Comparison of ENCODE assay signal across 14 cellular contexts in the genomic region with DNA sequence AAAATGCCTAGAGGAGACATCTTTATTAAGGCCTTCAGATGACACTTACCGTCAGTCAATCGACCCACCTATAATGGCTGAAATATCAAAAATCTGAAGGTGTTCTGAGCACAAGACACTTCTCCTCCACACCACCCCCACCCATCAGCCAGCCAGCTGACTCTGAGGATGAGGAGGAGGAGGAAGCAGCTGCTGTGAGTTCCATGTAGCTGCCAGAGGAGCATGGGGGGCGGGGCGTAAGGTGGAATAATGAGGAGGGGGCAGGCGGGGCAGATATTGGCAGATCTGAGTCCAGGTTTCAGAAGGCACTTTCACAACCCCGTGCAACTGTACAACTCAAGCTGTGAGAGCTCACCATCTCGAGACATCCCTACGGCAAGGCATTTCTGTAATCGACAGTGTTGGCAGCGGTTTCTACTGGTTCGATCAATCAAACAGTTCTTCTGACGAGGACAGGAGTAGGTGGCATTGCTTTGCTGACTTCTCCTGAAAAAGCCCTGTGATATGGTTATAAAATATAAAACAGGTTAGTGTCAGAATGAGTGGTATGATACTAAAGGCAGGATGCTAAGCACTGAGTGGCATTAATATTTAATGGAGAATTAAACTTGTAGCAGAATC. TPM values are rescaled to one million over a fixed set of nuclear protein-coding genes. Genes with fewer than 3 reads are reported as not detected.
DNase-seq lines count a peak whose midpoint lies in the region; ATAC-seq and TF ChIP-seq lines count a peak whose summit lies in the region.
"Had no signal": no experiment of that assay in that cellular context is flagged by ENCODE, and none has a peak within 500 bp of the region (broad histone marks: within the 10 kb centered on the region; RNA-seq: fewer than 3 reads in every experiment).

No MANE protein-coding gene starts in this region.

- no peaks in the 10 kb centered on the region for H3K9me2 ChIP-seq in PC-3 (replicated peaks; ENCODE audit: low read length)

- H3K27me3 Mint-ChIP-seq in activated naive CD4-positive, alpha-beta T cell treated with anti-CD3 and anti-CD28 coated beads, Interleukin-2, amount 10 ng/mL, durations not matched to agents 7 days and 5 days: no peaks in the 10 kb centered on the region

- H3F3A ChIP-seq in PC-3 (ENCODE audit: low read length, unreplicated experiment): no peaks in the 10 kb centered on the region

- H3K27ac ChIP-seq in osteoblast (ENCODE audit: low read depth, low read length) (no peak overlapping the region), PC-3 (ENCODE audit: low read length) (no peak overlapping the region), suprapubic skin (no peak overlapping the region)
- H3K27ac ChIP-seq: BLaER1, GM23248 had no signal

- no peak for TF ChIP-seq POLR2A in suprapubic skin (IDR thresholded peaks at IDR 0.05)

- POLR2A ChIA-PET in PC-3 (lab: Charles Lee; ENCODE audit: unreplicated experiment): no interaction called here

- H3K4me1 ChIP-seq in osteoblast (ENCODE audit: insufficient read depth, low read length) (peaks cover 4% of the 10 kb centered on the region), PC-3 (ENCODE audit: insufficient read depth, low read length) (peaks cover 10% of the 10 kb centered on the region), suprapubic skin (peaks cover 11% of the 10 kb centered on the region)

- H2AFZ ChIP-seq in osteoblast (ENCODE audit: low read length) (no peak overlapping the region), PC-3 (ENCODE audit: low read length) (no peak overlapping the region)
- H2AFZ ChIP-seq: GM23248 had no signal

- no TSS peak for BruUV-seq in PC-3 (replicated peaks; lab: Mats Ljungman, UMichigan)

- peaks cover 23% of the 10 kb centered on the region for H3K4me1 Mint-ChIP-seq in activated naive CD4-positive, alpha-beta T cell treated with anti-CD3 and anti-CD28 coated beads, Interleukin-2, amount 10 ng/mL, durations not matched to agents 7 days and 5 days

- no peak overlapping the region for H3K9ac ChIP-seq in PC-3 (ENCODE audit: low read length)
- H3K9ac ChIP-seq: BLaER1, GM23248 had no signal

- H3K9me3 ChIP-seq in osteoblast (ENCODE audit: low read depth, low read length) (no peaks in the 10 kb centered on the region), PC-3 (ENCODE audit: low read length) (no peaks in the 10 kb centered on the region), suprapubic skin (no peaks in the 10 kb centered on the region)
- H3K9me3 ChIP-seq: BLaER1 had no signal

- intact Hi-C loops in head of caudate nucleus (cut with DNase I) (no loop called here), PC-3 (cut with micrococcal nuclease) (no loop called here)

- DNase-seq in activated naive CD4-positive, alpha-beta T cell treated with anti-CD3 and anti-CD28 coated beads, Interleukin-2, amount 10 ng/mL, durations not matched to agents 7 days and 5 days: no peak
- DNase-seq in activated naive CD4-positive, alpha-beta T cell treated with anti-CD3 and anti-CD28 coated beads, Interleukin-2, amount 50 U/mL, for 16 hours: no peak
- peak; percentile 21 to 86 (median 64) for DNase-seq in head of caudate nucleus
- DNase-seq in osteoblast (ENCODE audit: insufficient read length, low spot score, missing footprints): peak; percentile 38
- no peak for DNase-seq in PC-3
- DNase-seq in suprapubic skin (ENCODE audit: low spot score in 2 of 2): no peak
- DNase-seq: 8988T, AML-193, DMS79, GM23248 had no signal

- H3K4me2 ChIP-seq in osteoblast (ENCODE audit: insufficient read depth, low read length) (no peak overlapping the region), PC-3 (ENCODE audit: low read length) (no peak overlapping the region)
- H3K4me2 ChIP-seq: BLaER1 had no signal

- no peaks in the 10 kb centered on the region for H3K36me3 ChIP-seq in osteoblast (ENCODE audit: insufficient read depth, low read length)
- no peaks in the 10 kb centered on the region for H3K36me3 ChIP-seq in PC-3 (ENCODE audit: low read depth, low read length)
- H3K36me3 ChIP-seq in suprapubic skin: peaks cover 49% of the 10 kb centered on the region

- H3K4me3 Mint-ChIP-seq in activated naive CD4-positive, alpha-beta T cell treated with anti-CD3 and anti-CD28 coated beads, Interleukin-2, amount 10 ng/mL, durations not matched to agents 7 days and 5 days: no peak overlapping the region

- peak overlapping the region; percentile 28 for H3K27ac Mint-ChIP-seq in activated naive CD4-positive, alpha-beta T cell treated with anti-CD3 and anti-CD28 coated beads, Interleukin-2, amount 10 ng/mL, durations not matched to agents 7 days and 5 days

- no peak for TF ChIP-seq EP300 in suprapubic skin (IDR thresholded peaks at IDR 0.05)

- ATAC-seq in PC-3 (no peak), HG03571 (IDR thresholded peaks at IDR 0.05; ENCODE audit: unreplicated experiment) (no peak)
- ATAC-seq: GM12878, HCT116 had no signal

- no peaks in the 10 kb centered on the region for H4K20me1 ChIP-seq in osteoblast (ENCODE audit: insufficient read depth, low read length)
- no peaks in the 10 kb centered on the region for H4K20me1 ChIP-seq in PC-3 (ENCODE audit: low read length)
- H4K20me1 ChIP-seq: BLaER1 had no signal

- H3K4me3 ChIP-seq in osteoblast (ENCODE audit: insufficient read depth, low read length) (no peak overlapping the region), PC-3 (ENCODE audit: low read length) (no peak overlapping the region), suprapubic skin (no peak overlapping the region)
- H3K4me3 ChIP-seq: BLaER1, GM12878, GM23248 had no signal

- 96% methylated on average over 12 of the region's 12 CpGs for WGBS in suprapubic skin

- H3K36me3 Mint-ChIP-seq in activated naive CD4-positive, alpha-beta T cell treated with anti-CD3 and anti-CD28 coated beads, Interleukin-2, amount 10 ng/mL, durations not matched to agents 7 days and 5 days: peaks cover 49% of the 10 kb centered on the region

- H3K79me2 ChIP-seq in osteoblast (ENCODE audit: insufficient read depth, low read length): no peaks in the 10 kb centered on the region
- H3K79me2 ChIP-seq in PC-3 (ENCODE audit: low read length): no peaks in the 10 kb centered on the region

- TF ChIP-seq CTCF in osteoblast (IDR thresholded peaks at IDR 0.05; ENCODE audit: extremely low read depth, low read depth, low read length): no peak
- no peak for TF ChIP-seq CTCF in PC-3 (conservative IDR thresholded peaks at IDR 0.05; ENCODE audit: low read depth, low read length)
- TF ChIP-seq CTCF in suprapubic skin (IDR thresholded peaks at IDR 0.05): no peak

- CTCF ChIA-PET in activated naive CD4-positive, alpha-beta T cell treated with anti-CD3 and anti-CD28 coated beads, Interleukin-2, amount 10 ng/mL, durations not matched to agents 7 days and 5 days (lab: Charles Lee): no interaction called here
- CTCF ChIA-PET in PC-3 (lab: Charles Lee): no interaction called here

- H3K27me3 ChIP-seq in osteoblast (ENCODE audit: insufficient read depth, low read length) (no peaks in the 10 kb centered on the region), PC-3 (ENCODE audit: low read length) (no peaks in the 10 kb centered on the region), suprapubic skin (no peaks in the 10 kb centered on the region)
- H3K27me3 ChIP-seq: BLaER1 had no signal

- no peaks in the 10 kb centered on the region for H3K9me3 Mint-ChIP-seq in activated naive CD4-positive, alpha-beta T cell treated with anti-CD3 and anti-CD28 coated beads, Interleukin-2, amount 10 ng/mL, durations not matched to agents 7 days and 5 days

RNA-seq across cellular contexts. Expression of a gene that starts 35.4 kb away (rescaled TPM):
- total RNA-seq in osteoblast: 26.4 and 30.1 TPM in 2 replicates
- 14.8 and 23.7 TPM in 2 replicates for total RNA-seq in PC-3 (2014; rRNA removed)
- total RNA-seq in suprapubic skin: 10 to 100 TPM; 11.9 to 35.2 (median 27.2) TPM

Comparison
In these comparisons a context has a peak if more than half of its experiments do, and no peak if none do; other contexts are left out.
1. DNase-seq: peak in head of caudate nucleus (42 of 42) and osteoblast (single experiment); none in activated naive CD4-positive, alpha-beta T cell treated with anti-CD3 and anti-CD28 coated beads, Interleukin-2, amount 10 ng/mL, durations not matched to agents 7 days and 5 days (single experiment), activated naive CD4-positive, alpha-beta T cell treated with anti-CD3 and anti-CD28 coated beads, Interleukin-2, amount 50 U/mL, for 16 hours (single experiment), PC-3 (single experiment) and suprapubic skin (0 of 2).